1 cellular context compared by ENCODE assay signal in genomic region chr2:10911291-10912075, GRCh38.
TF ChIP-seq lines count a peak whose summit lies in the region.

KCNF1 (plus strand) TSS chr2:10911934; CDS start chr2:10912427, 493 bp downstream.

TF ChIP-seq in HEK293, 187 proteins besides CTCF, POLR2A, EP300 and RAD21 (continued from another document):
- TF ChIP-seq ZNF26 (tag by site-specific recombination; IDR thresholded peaks at IDR 0.05) (no peak), SCRT2 (tag by site-specific recombination; IDR thresholded peaks at IDR 0.05) (peak; percentile 88)
